12 cellular contexts compared by ENCODE assay signal in genomic region chr4:138275946-138276621, GRCh38. TPM values are rescaled to one million over a fixed set of nuclear protein-coding genes. Genes with fewer than 3 reads are reported as not detected.
DNase-seq lines count a peak whose midpoint lies in the region; ATAC-seq and TF ChIP-seq lines count a peak whose summit lies in the region.
"Had no signal": no experiment of that assay in that cellular context is flagged by ENCODE, and none has a peak within 500 bp of the region (broad histone marks: within the 10 kb centered on the region; RNA-seq: fewer than 3 reads in every experiment).

No MANE protein-coding gene starts in this region.

- no peak overlapping the region for H3K4me2 ChIP-seq in mesenchymal stem cell (ENCODE audit: low read length, poor library complexity, severe bottlenecking)
- no peak overlapping the region for H3K4me2 ChIP-seq in H9 (ENCODE audit: insufficient read depth, insufficient read length, low read length)

- H3K27ac ChIP-seq in mesenchymal stem cell (ENCODE audit: low read length, poor library complexity, severe bottlenecking) (no peak overlapping the region), H9 (ENCODE audit: insufficient read length, low read depth, low read length) (no peak overlapping the region)

- H2BK120ac ChIP-seq in mesenchymal stem cell (ENCODE audit: low read depth, low read length), result no peak overlapping the region
- H2BK120ac ChIP-seq in H9 (ENCODE audit: low read depth, low read length, poor library complexity, severe bottlenecking), result no peak overlapping the region

- H3K36me3 Mint-ChIP-seq in chondrocyte (ENCODE audit: low read depth) (no peaks in the 10 kb centered on the region), H9 (ENCODE audit: insufficient read depth in 1 of 3, low read depth in 3 of 3) (no peaks in the 10 kb centered on the region)

- no peaks in the 10 kb centered on the region for H3K23me2 ChIP-seq in H9 (ENCODE audit: insufficient read length, low read depth, low read length, poor library complexity, severe bottlenecking)

- peak; percentile 62 for DNase-seq in AG08396 (ENCODE audit: low spot score)
- peak; percentile 48 for DNase-seq in MG63
- no peak for DNase-seq in chondrocyte (ENCODE audit: low spot score)
- DNase-seq in mesenchymal stem cell, result peak; percentile 89
- DNase-seq in NCI-H446 (lab: John Stamatoyannopoulos, UW), result no peak
- DNase-seq in activated gamma-delta T cell (lab: John Stamatoyannopoulos, UW), result no peak
- no peak for DNase-seq in H9
- DNase-seq: aorta, Kasumi-1, T-helper 17 cell had no signal

- no peak overlapping the region for H3K23ac ChIP-seq in mesenchymal stem cell (ENCODE audit: low read length in 2 of 2)
- no peak overlapping the region for H3K23ac ChIP-seq in H9 (ENCODE audit: insufficient read length, low read depth, low read length)

- 18% methylated on average over 1 of the region's 3 CpGs for WGBS in mesenchymal stem cell
- WGBS in H9 (ENCODE audit: extremely low coverage, insufficient read length, low lambda C conversion rate), result no CpG with 5 or more reads among the region's 3 CpGs

- H3K4me3 ChIP-seq in MG63, result no peak overlapping the region
- no peak overlapping the region for H3K4me3 ChIP-seq in mesenchymal stem cell (ENCODE audit: insufficient read depth in 1 of 2, low read depth in 1 of 2, low read length in 2 of 2)

- H3K56ac ChIP-seq in H9 (ENCODE audit: insufficient read length, low read depth, low read length), result no peak overlapping the region

- no peak overlapping the region for H2BK12ac ChIP-seq in mesenchymal stem cell (ENCODE audit: low read length in 2 of 2)
- no peak overlapping the region for H2BK12ac ChIP-seq in H9 (ENCODE audit: insufficient read length, low read depth, low read length)

- ATAC-seq in GM21360 (IDR thresholded peaks at IDR 0.05; ENCODE audit: unreplicated experiment), result no peak
- ATAC-seq: T-helper 17 cell had no signal

- H3K4ac ChIP-seq in mesenchymal stem cell (ENCODE audit: low read depth in 1 of 2, low read length in 2 of 2) (no peak overlapping the region), H9 (ENCODE audit: low read depth, low read length) (no peak overlapping the region)

- H4K91ac ChIP-seq in mesenchymal stem cell (ENCODE audit: low read length) (no peak overlapping the region), H9 (ENCODE audit: insufficient read length, low read depth, low read length) (no peak overlapping the region)

- no peak overlapping the region for H2BK15ac ChIP-seq in mesenchymal stem cell (ENCODE audit: low read depth, poor library complexity, severe bottlenecking)
- no peak overlapping the region for H2BK15ac ChIP-seq in H9 (ENCODE audit: low read depth, low read length)

- no peak overlapping the region for H3T11ph ChIP-seq in H9 (ENCODE audit: low read length)

- H3K4me1 Mint-ChIP-seq in chondrocyte (ENCODE audit: low read depth), result peaks cover 10% of the 10 kb centered on the region
- H3K4me1 Mint-ChIP-seq in H9, result no peaks in the 10 kb centered on the region
- H3K4me1 Mint-ChIP-seq: T-helper 17 cell had no signal

- H4K20me1 ChIP-seq in H9 (ENCODE audit: control insufficient read depth, insufficient read depth, insufficient read length), result no peaks in the 10 kb centered on the region

- H2BK5ac ChIP-seq in mesenchymal stem cell (ENCODE audit: low read depth, low read length, poor library complexity, severe bottlenecking) (no peak overlapping the region), H9 (ENCODE audit: insufficient read length, low read length) (no peak overlapping the region)

- H2AFZ ChIP-seq in mesenchymal stem cell (ENCODE audit: low read depth, low read length) (no peak overlapping the region), H9 (ENCODE audit: low read length) (no peak overlapping the region)

- H2AK5ac ChIP-seq in mesenchymal stem cell (ENCODE audit: low read length, severe bottlenecking) (no peak overlapping the region), H9 (ENCODE audit: insufficient read length, low read length) (no peak overlapping the region)

- H3K27me3 ChIP-seq in MG63 (no peaks in the 10 kb centered on the region), mesenchymal stem cell (ENCODE audit: control insufficient read depth in 1 of 2, insufficient read depth in 1 of 2, low read length in 2 of 2) (no peaks in the 10 kb centered on the region), H9 (ENCODE audit: insufficient read depth, low read length) (no peaks in the 10 kb centered on the region)

- H4K5ac ChIP-seq in H9 (ENCODE audit: insufficient read length, low read depth, low read length), result no peak overlapping the region

- no peaks in the 10 kb centered on the region for H3K4me1 ChIP-seq in mesenchymal stem cell (ENCODE audit: control insufficient read depth, insufficient read depth, low read depth, low read length)
- H3K4me1 ChIP-seq in H9 (ENCODE audit: insufficient read depth, low read length), result no peaks in the 10 kb centered on the region

- H3K79me1 ChIP-seq in mesenchymal stem cell (replicated peaks; ENCODE audit: low read length, poor library complexity, severe bottlenecking) (no peaks in the 10 kb centered on the region), H9 (ENCODE audit: insufficient read depth, low read depth, low read length, poor library complexity, severe bottlenecking) (no peaks in the 10 kb centered on the region)

- H3K9ac ChIP-seq in mesenchymal stem cell (ENCODE audit: low read length) (peak overlapping the region; percentile 85), H9 (ENCODE audit: extremely low read depth, insufficient read length, low read length) (no peak overlapping the region)

- H3K4me3 Mint-ChIP-seq in chondrocyte (ENCODE audit: unreplicated experiment) (no peak overlapping the region), H9 (no peak overlapping the region)
- H3K4me3 Mint-ChIP-seq: stimulated activated naive CD8-positive, alpha-beta T cell treated with anti-CD3 and anti-CD28 coated beads, Interleukin-15, Interleukin-2, amounts not matched to agents 100 ng/mL and 50 ng/mL, for 24 hours; T-helper 17 cell had no signal

- no peaks in the 10 kb centered on the region for H3K79me2 ChIP-seq in H9 (ENCODE audit: insufficient read depth, low read length)

- H3K14ac ChIP-seq in mesenchymal stem cell (ENCODE audit: low read length in 2 of 2) (no peak overlapping the region), H9 (ENCODE audit: insufficient read depth, low read length) (no peak overlapping the region)

- H3K9me3 ChIP-seq in MG63 (no peaks in the 10 kb centered on the region), mesenchymal stem cell (ENCODE audit: control insufficient read depth, low read length) (no peaks in the 10 kb centered on the region), H9 (ENCODE audit: control insufficient read depth, low read depth, low read length) (no peaks in the 10 kb centered on the region)

- H3K27ac Mint-ChIP-seq in chondrocyte (ENCODE audit: unreplicated experiment), result peak overlapping the region; percentile 85
- H3K27ac Mint-ChIP-seq in H9, result peak overlapping the region in 1 of 3 experiments; percentile 66; a peak in 1 of 7 replicates
- H3K27ac Mint-ChIP-seq: stimulated activated naive CD8-positive, alpha-beta T cell treated with anti-CD3 and anti-CD28 coated beads, Interleukin-15, Interleukin-2, amounts not matched to agents 100 ng/mL and 50 ng/mL, for 24 hours; T-helper 17 cell had no signal

- H3K18ac ChIP-seq in mesenchymal stem cell (ENCODE audit: low read depth in 1 of 2, low read length in 2 of 2) (no peak overlapping the region), H9 (ENCODE audit: insufficient read length, low read depth, low read length) (no peak overlapping the region)

- TF ChIP-seq CTCF in chondrocyte (IDR thresholded peaks at IDR 0.05) (no peak), H9 (conservative IDR thresholded peaks at IDR 0.05) (no peak)

- H2BK20ac ChIP-seq in H9 (ENCODE audit: low read depth, low read length, poor library complexity, severe bottlenecking), result no peak overlapping the region

- H4K8ac ChIP-seq in mesenchymal stem cell (ENCODE audit: low read length) (no peak overlapping the region), H9 (replicated peaks; ENCODE audit: insufficient read length, low read depth, low read length) (no peak overlapping the region)

- H3K27me3 Mint-ChIP-seq in chondrocyte (ENCODE audit: low read depth) (no peaks in the 10 kb centered on the region), H9 (ENCODE audit: low read depth) (no peaks in the 10 kb centered on the region)
- H3K27me3 Mint-ChIP-seq: stimulated activated naive CD8-positive, alpha-beta T cell treated with anti-CD3 and anti-CD28 coated beads, Interleukin-15, Interleukin-2, amounts not matched to agents 100 ng/mL and 50 ng/mL, for 24 hours; T-helper 17 cell had no signal

- H3K36me3 ChIP-seq in MG63 (no peaks in the 10 kb centered on the region), mesenchymal stem cell (ENCODE audit: control insufficient read depth in 1 of 2, insufficient read depth in 2 of 2, low read depth in 1 of 2, low read length in 2 of 2) (no peaks in the 10 kb centered on the region)

- H3K9me3 Mint-ChIP-seq in chondrocyte (ENCODE audit: low read depth) (no peaks in the 10 kb centered on the region), H9 (no peaks in the 10 kb centered on the region)
- H3K9me3 Mint-ChIP-seq: stimulated activated naive CD8-positive, alpha-beta T cell treated with anti-CD3 and anti-CD28 coated beads, Interleukin-15, Interleukin-2, amounts not matched to agents 100 ng/mL and 50 ng/mL, for 24 hours had no signal

RNA-seq across cellular contexts. Expression of gene SLC7A11, which starts 33.9 kb away (rescaled TPM):
- 7.3 and 10.3 TPM in 2 replicates for total RNA-seq in MG63 (2014; rRNA removed; shearing (Covaris generic); ENCODE audit: low replicate concordance)
- total RNA-seq in chondrocyte, result 5.6 to 31.5 TPM (median 29.7 TPM) in 3 replicates
- 27.4 TPM for polyA plus RNA-seq in mesenchymal stem cell (2013, experiment 1 of 2)
- polyA plus RNA-seq in mesenchymal stem cell (2013, experiment 2 of 2), result 27.6 TPM
- 19.3 and 19.8 TPM in 2 replicates for total RNA-seq in H9 (2021)

Comparison
In these comparisons a context has a peak if more than half of its experiments do, and no peak if none do; other contexts are left out.
1. DNase-seq: peak in AG08396 (single experiment), MG63 (single experiment) and mesenchymal stem cell (single experiment); none in chondrocyte (single experiment), NCI-H446 (0 of 2), activated gamma-delta T cell (single experiment) and H9 (single experiment).